ENCODE assay signal across 18 cellular contexts in the genomic region with DNA sequence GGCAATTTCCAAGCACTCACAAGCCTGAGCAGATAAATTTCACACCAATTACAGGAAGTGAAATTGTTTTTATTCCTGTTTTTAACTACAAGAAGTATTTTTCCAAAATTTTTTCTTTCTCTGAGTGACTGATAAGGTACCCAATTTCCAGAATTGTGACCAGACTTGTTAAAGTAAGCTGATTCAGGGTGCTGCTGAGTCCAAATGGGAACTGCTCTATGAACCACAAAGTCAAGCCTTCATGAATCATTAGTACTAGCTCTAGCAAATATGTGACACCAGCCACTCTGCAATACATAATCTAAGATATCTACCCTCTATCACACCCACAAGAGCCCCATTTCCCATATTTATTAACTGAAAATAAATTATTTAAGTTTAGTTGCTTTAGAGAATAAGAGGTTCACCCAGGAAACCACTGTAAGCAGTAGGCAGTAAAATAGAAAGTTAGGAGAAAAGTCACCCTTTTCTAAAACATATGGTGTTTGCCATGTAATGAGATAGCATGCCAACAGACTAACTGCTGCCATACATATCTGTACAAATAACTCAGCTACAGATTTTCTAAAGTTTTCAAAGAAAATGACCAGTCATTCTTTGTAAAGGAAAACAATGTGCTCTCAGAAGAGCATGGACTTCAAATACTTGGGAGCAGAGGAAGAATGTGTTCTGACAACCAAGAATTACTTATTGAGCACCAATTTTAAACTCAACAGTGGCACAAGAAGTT. TPM values are rescaled to one million over a fixed set of nuclear protein-coding genes. Genes with fewer than 3 reads are reported as not detected.
DNase-seq lines count a peak whose midpoint lies in the region; ATAC-seq, FAIRE-seq and TF ChIP-seq lines count a peak whose summit lies in the region.
"Had no signal": no experiment of that assay in that cellular context is flagged by ENCODE, and none has a peak within 500 bp of the region (broad histone marks: within the 10 kb centered on the region; RNA-seq: fewer than 3 reads in every experiment).

No MANE protein-coding gene starts in this region.

- 0 out of 2 replicates have a peak, but pooled peaks cover 3% of the 10 kb centered on the region for H3K9me3 Mint-ChIP-seq in HFFc6

- no peak for TF ChIP-seq CTCF in HFFc6 (IDR thresholded peaks at IDR 0.05)

- peaks cover 6% of the 10 kb centered on the region; the same call in 1 of the 2 replicates for H3K36me3 Mint-ChIP-seq in HFFc6 (ENCODE audit: low read depth)

- DNase-seq in HFFc6 (no peak), RCC 7860 (ENCODE audit: low spot score) (no peak), fibroblast of peridontal ligament (ENCODE audit: extremely low read depth) (peak; percentile 54), dedifferentiated amniotic fluid mesenchymal stem cell (ENCODE audit: extremely low spot score) (no peak)
- DNase-seq in activated CD4-positive, CD25-positive, alpha-beta regulatory T cell treated with anti-CD3 and anti-CD28 coated beads, Interleukin-2, amount 50 U/mL, for 72 hours, result no peak
- DNase-seq: DND-41, GF-D8, KBM-7, NCI-H1105, NCI-H187, NCI-H226, NCI-H526, PC-9 had no signal

- peak overlapping the region; percentile 34 for H3K27ac Mint-ChIP-seq in HFFc6

- peak; percentile 57 for FAIRE-seq in RCC 7860 (lab: Jason Lieb, UNC)
- FAIRE-seq: GM12891, GM18507 had no signal

- peaks cover 57% of the 10 kb centered on the region for H3K4me1 Mint-ChIP-seq in HFFc6 (ENCODE audit: low read depth)

- no peaks in the 10 kb centered on the region for H3K27me3 Mint-ChIP-seq in HFFc6 (ENCODE audit: insufficient read depth)

- H3K4me3 Mint-ChIP-seq in HFFc6, result no peak overlapping the region

- no peak for ATAC-seq in HG02981 (IDR thresholded peaks at IDR 0.05; ENCODE audit: unreplicated experiment)
- no peak for ATAC-seq in HG03520 (IDR thresholded peaks at IDR 0.05; ENCODE audit: unreplicated experiment)
- ATAC-seq: HCT116 had no signal

RNA-seq across cellular contexts. Expression of a gene that starts 43.1 kb away (rescaled TPM):
- under 1 TPM in 5 of 6 experiments, not detected in 1; 0.09 to 0.17 (median 0.12) TPM for total RNA-seq in HFFc6 (2021; fragmentation: NEBNext Ultra II Directional; extraction: Animal tissue kit (Norgen Biotek cat#: 25700))
